In genomic region chr4:136962868-136963267, GRCh38 we compare ENCODE assay signal across 35 cellular contexts.
"Had no signal": no experiment of that assay in that cellular context is flagged by ENCODE, and none has a peak within 500 bp of the region (broad histone marks: within the 10 kb centered on the region; RNA-seq: fewer than 3 reads in every experiment).

No MANE protein-coding gene starts in this region.

- ATAC-seq: activated CD8-positive, alpha-beta T cell treated with anti-CD3 and anti-CD28 coated beads for 36 hours; activated naive CD4-positive, alpha-beta T cell treated with anti-CD3 and anti-CD28 coated beads, Interleukin-2, amount 50 U/mL, for 72 hours; activated T-helper 17 cell treated with anti-CD3 and anti-CD28 coated beads, Interleukin-2, amount 50 U/mL, for 72 hours; body of pancreas had no signal

- DNase-seq: activated B cell treated with CpG ODN at 0.5 μM for 24 hours; activated CD4-positive, alpha-beta memory T cell treated with anti-CD3 and anti-CD28 coated beads for 36 hours; activated CD4-positive, alpha-beta T cell treated with anti-CD3 and anti-CD28 coated beads for 4 hours; activated CD4-positive, alpha-beta T cell treated with anti-CD3 and anti-CD28 coated beads, Interleukin-2, amount 10 ng/mL, durations not matched to agents 24 days and 14 days; activated CD4-positive, alpha-beta T cell treated with anti-CD3 and anti-CD28 coated beads, Interleukin-2, amount 50 U/mL, for 1 hour; activated CD4-positive, alpha-beta T cell treated with anti-CD3 and anti-CD28 coated beads, Interleukin-2, amount 50 U/mL, for 4 hours; activated CD4-positive, CD25-positive, alpha-beta regulatory T cell treated with anti-CD3 and anti-CD28 coated beads, Interleukin-2, amount 50 U/mL, for 72 hours; activated CD8-positive, alpha-beta memory T cell treated with anti-CD3 and anti-CD28 coated beads, Interleukin-2, amount 50 U/mL, for 4 hours; activated CD8-positive, alpha-beta T cell treated with anti-CD3 and anti-CD28 coated beads for 36 hours; activated effector memory CD4-positive, alpha-beta T cell treated with anti-CD3 and anti-CD28 coated beads, Interleukin-2, amount 50 U/mL, for 16 hours; activated gamma-delta T cell treated with Interleukin-2 at 50 U/mL for 16 hours; activated naive CD4-positive, alpha-beta T cell; activated naive CD4-positive, alpha-beta T cell treated with anti-CD3 and anti-CD28 coated beads for 36 hours; activated naive CD4-positive, alpha-beta T cell treated with anti-CD3 and anti-CD28 coated beads, Interleukin-2, amount 50 U/mL, for 16 hours; activated naive CD8-positive, alpha-beta T cell treated with anti-CD3 and anti-CD28 coated beads for 36 hours; activated T-cell treated with anti-CD3 and anti-CD28 coated beads for 4 hours; activated T-cell treated with anti-CD3 and anti-CD28 coated beads, Interleukin-2, amount 50 U/mL, for 24 hours; activated T-cell treated with anti-CD3 and anti-CD28 coated beads, Interleukin-2, amount 50 U/mL, for 48 hours; adrenal gland; amniotic stem cell; aorta; body of pancreas; brain microvascular endothelial cell; central memory CD4-positive, alpha-beta T cell; T-helper 2 cell; T-helper 9 cell; WERI-Rb-1 had no signal

- FAIRE-seq: astrocyte, colon, TTC549 had no signal

- H3K27ac Mint-ChIP-seq: activated B cell treated with CpG ODN at 0.5 μM for 24 hours; activated CD4-positive, alpha-beta memory T cell treated with anti-CD3 and anti-CD28 coated beads for 36 hours; activated CD4-positive, alpha-beta T cell treated with anti-CD3 and anti-CD28 coated beads, Interleukin-2, amount 10 ng/mL, durations not matched to agents 24 days and 14 days; activated CD8-positive, alpha-beta T cell treated with anti-CD3 and anti-CD28 coated beads for 36 hours; activated naive CD4-positive, alpha-beta T cell treated with anti-CD3 and anti-CD28 coated beads for 36 hours; activated naive CD4-positive, alpha-beta T cell treated with anti-CD3 and anti-CD28 coated beads, Interleukin-2, amount 50 U/mL, for 72 hours; activated naive CD8-positive, alpha-beta T cell treated with anti-CD3 and anti-CD28 coated beads for 36 hours; activated T-cell treated with anti-CD3 and anti-CD28 coated beads, Interleukin-2, amount 50 U/mL, for 24 hours; activated T-helper 17 cell treated with anti-CD3 and anti-CD28 coated beads, Interleukin-2, amount 50 U/mL, for 72 hours; T-helper 1 cell treated with Interleukin-12 subunit alpha and Interleukin-12 subunit beta and Interleukin-4 antibody, amounts not matched to agents 30 μg/mL and 1 μg/mL, for 36 hours; T-helper 2 cell treated with Interferon-gamma antibody and Interleukin-4, amounts not matched to agents 5 μg/mL and 100 μg/mL, for 36 hours had no signal

- H3K27me3 ChIP-seq: adrenal gland, body of pancreas, brain microvascular endothelial cell, breast epithelium had no signal

- H3K4me3 Mint-ChIP-seq: activated B cell treated with CpG ODN at 0.5 μM for 24 hours; activated CD4-positive, alpha-beta memory T cell treated with anti-CD3 and anti-CD28 coated beads for 36 hours; activated CD4-positive, alpha-beta T cell treated with anti-CD3 and anti-CD28 coated beads, Interleukin-2, amount 10 ng/mL, durations not matched to agents 24 days and 14 days; activated CD8-positive, alpha-beta T cell treated with anti-CD3 and anti-CD28 coated beads for 36 hours; activated naive CD4-positive, alpha-beta T cell treated with anti-CD3 and anti-CD28 coated beads for 36 hours; activated naive CD8-positive, alpha-beta T cell treated with anti-CD3 and anti-CD28 coated beads for 36 hours; activated T-cell treated with anti-CD3 and anti-CD28 coated beads, Interleukin-2, amount 50 U/mL, for 24 hours; activated T-helper 17 cell treated with anti-CD3 and anti-CD28 coated beads, Interleukin-2, amount 50 U/mL, for 72 hours; T-helper 1 cell treated with Interleukin-12 subunit alpha and Interleukin-12 subunit beta and Interleukin-4 antibody, amounts not matched to agents 30 μg/mL and 1 μg/mL, for 36 hours; T-helper 2 cell treated with Interferon-gamma antibody and Interleukin-4, amounts not matched to agents 5 μg/mL and 100 μg/mL, for 36 hours had no signal

- H3K36me3 ChIP-seq: adrenal gland, brain microvascular endothelial cell, breast epithelium, WERI-Rb-1 had no signal

- H3K27me3 Mint-ChIP-seq: activated B cell treated with CpG ODN at 0.5 μM for 24 hours; activated CD4-positive, alpha-beta memory T cell treated with anti-CD3 and anti-CD28 coated beads for 36 hours; activated CD4-positive, alpha-beta T cell treated with anti-CD3 and anti-CD28 coated beads, Interleukin-2, amount 10 ng/mL, durations not matched to agents 24 days and 14 days; activated CD8-positive, alpha-beta T cell treated with anti-CD3 and anti-CD28 coated beads for 36 hours; activated naive CD8-positive, alpha-beta T cell treated with anti-CD3 and anti-CD28 coated beads for 36 hours; activated T-cell treated with anti-CD3 and anti-CD28 coated beads, Interleukin-2, amount 50 U/mL, for 24 hours; activated T-helper 17 cell treated with anti-CD3 and anti-CD28 coated beads, Interleukin-2, amount 50 U/mL, for 72 hours had no signal

- H3K27ac ChIP-seq: adrenal gland, body of pancreas, brain microvascular endothelial cell, breast epithelium, WERI-Rb-1 had no signal

- H3K36me3 Mint-ChIP-seq: activated CD4-positive, alpha-beta memory T cell treated with anti-CD3 and anti-CD28 coated beads for 36 hours; activated naive CD4-positive, alpha-beta T cell treated with anti-CD3 and anti-CD28 coated beads, Interleukin-2, amount 50 U/mL, for 72 hours; activated naive CD8-positive, alpha-beta T cell treated with anti-CD3 and anti-CD28 coated beads for 36 hours had no signal

- H3K4me1 Mint-ChIP-seq: activated B cell treated with CpG ODN at 0.5 μM for 24 hours; activated CD4-positive, alpha-beta T cell treated with anti-CD3 and anti-CD28 coated beads, Interleukin-2, amount 10 ng/mL, durations not matched to agents 24 days and 14 days; activated naive CD8-positive, alpha-beta T cell treated with anti-CD3 and anti-CD28 coated beads for 36 hours; activated T-helper 17 cell treated with anti-CD3 and anti-CD28 coated beads, Interleukin-2, amount 50 U/mL, for 72 hours had no signal

- H3K4me1 ChIP-seq: adrenal gland, body of pancreas, breast epithelium had no signal

- H3K9me3 Mint-ChIP-seq: activated B cell treated with CpG ODN at 0.5 μM for 24 hours; activated naive CD8-positive, alpha-beta T cell treated with anti-CD3 and anti-CD28 coated beads for 36 hours; T-helper 1 cell treated with Interleukin-12 subunit alpha and Interleukin-12 subunit beta and Interleukin-4 antibody, amounts not matched to agents 30 μg/mL and 1 μg/mL, for 36 hours had no signal

- H3K9me3 ChIP-seq: adrenal gland, body of pancreas, breast epithelium had no signal

- H3K4me3 ChIP-seq: adrenal gland, body of pancreas, breast epithelium had no signal
